In genomic region chr11:65899356-65900124, GRCh38 we compare ENCODE assay signal across 1 cellular context.
TF ChIP-seq lines count a peak whose summit lies in the region.

No MANE protein-coding gene starts in this region.

TF ChIP-seq in HepG2, 621 proteins besides CTCF, POLR2A, EP300 and RAD21 (continued from another document and continues in another):
- TF ChIP-seq, protein P1, sequence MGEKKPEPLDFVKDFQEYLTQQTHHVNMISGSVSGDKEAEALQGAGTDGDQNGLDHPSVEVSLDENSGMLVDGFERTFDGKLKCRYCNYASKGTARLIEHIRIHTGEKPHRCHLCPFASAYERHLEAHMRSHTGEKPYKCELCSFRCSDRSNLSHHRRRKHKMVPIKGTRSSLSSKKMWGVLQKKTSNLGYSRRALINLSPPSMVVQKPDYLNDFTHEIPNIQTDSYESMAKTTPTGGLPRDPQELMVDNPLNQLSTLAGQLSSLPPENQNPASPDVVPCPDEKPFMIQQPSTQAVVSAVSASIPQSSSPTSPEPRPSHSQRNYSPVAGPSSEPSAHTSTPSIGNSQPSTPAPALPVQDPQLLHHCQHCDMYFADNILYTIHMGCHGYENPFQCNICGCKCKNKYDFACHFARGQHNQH (CRISPR knock-in tag; IDR thresholded peaks at IDR 0.05) = peak; percentile 59; the same call in 1 of the 2 replicates
- TF ChIP-seq ATAD3A (CRISPR knock-in tag; IDR thresholded peaks at IDR 0.05) = no peak
- TF ChIP-seq ZBTB7B (CRISPR knock-in tag; IDR thresholded peaks at IDR 0.05) = peak; percentile 97
- TF ChIP-seq TGIF2 (CRISPR knock-in tag; IDR thresholded peaks at IDR 0.05) = no peak; the same call in 1 of the 2 replicates
- peak; percentile 54; the same call in 1 of the 2 replicates for TF ChIP-seq LBX2 (CRISPR knock-in tag; IDR thresholded peaks at IDR 0.05; ENCODE audit: borderline replicate concordance)
- TF ChIP-seq NFIB (CRISPR knock-in tag; IDR thresholded peaks at IDR 0.05; ENCODE audit: borderline replicate concordance) = no peak
- peak; percentile 39; the same call in 1 of the 2 replicates for TF ChIP-seq ZMYM4 (CRISPR knock-in tag; IDR thresholded peaks at IDR 0.05)
- TF ChIP-seq ARHGAP35 (CRISPR knock-in tag; IDR thresholded peaks at IDR 0.05; ENCODE audit: borderline replicate concordance) = peak; percentile 93; the same call in 1 of the 2 replicates
- peak; percentile 88 for TF ChIP-seq BHLHE40 (IDR thresholded peaks at IDR 0.05; ENCODE audit: low read length)
- TF ChIP-seq FOXC1 (CRISPR knock-in tag; IDR thresholded peaks at IDR 0.05; ENCODE audit: borderline replicate concordance) = peak; percentile 45; the same call in 1 of the 2 replicates
- 0 out of 2 replicates have a peak, but pooled peaks have one; percentile 16 for TF ChIP-seq CHD2 (IDR thresholded peaks at IDR 0.05; ENCODE audit: low read depth, low read length)
- TF ChIP-seq, protein P2, sequence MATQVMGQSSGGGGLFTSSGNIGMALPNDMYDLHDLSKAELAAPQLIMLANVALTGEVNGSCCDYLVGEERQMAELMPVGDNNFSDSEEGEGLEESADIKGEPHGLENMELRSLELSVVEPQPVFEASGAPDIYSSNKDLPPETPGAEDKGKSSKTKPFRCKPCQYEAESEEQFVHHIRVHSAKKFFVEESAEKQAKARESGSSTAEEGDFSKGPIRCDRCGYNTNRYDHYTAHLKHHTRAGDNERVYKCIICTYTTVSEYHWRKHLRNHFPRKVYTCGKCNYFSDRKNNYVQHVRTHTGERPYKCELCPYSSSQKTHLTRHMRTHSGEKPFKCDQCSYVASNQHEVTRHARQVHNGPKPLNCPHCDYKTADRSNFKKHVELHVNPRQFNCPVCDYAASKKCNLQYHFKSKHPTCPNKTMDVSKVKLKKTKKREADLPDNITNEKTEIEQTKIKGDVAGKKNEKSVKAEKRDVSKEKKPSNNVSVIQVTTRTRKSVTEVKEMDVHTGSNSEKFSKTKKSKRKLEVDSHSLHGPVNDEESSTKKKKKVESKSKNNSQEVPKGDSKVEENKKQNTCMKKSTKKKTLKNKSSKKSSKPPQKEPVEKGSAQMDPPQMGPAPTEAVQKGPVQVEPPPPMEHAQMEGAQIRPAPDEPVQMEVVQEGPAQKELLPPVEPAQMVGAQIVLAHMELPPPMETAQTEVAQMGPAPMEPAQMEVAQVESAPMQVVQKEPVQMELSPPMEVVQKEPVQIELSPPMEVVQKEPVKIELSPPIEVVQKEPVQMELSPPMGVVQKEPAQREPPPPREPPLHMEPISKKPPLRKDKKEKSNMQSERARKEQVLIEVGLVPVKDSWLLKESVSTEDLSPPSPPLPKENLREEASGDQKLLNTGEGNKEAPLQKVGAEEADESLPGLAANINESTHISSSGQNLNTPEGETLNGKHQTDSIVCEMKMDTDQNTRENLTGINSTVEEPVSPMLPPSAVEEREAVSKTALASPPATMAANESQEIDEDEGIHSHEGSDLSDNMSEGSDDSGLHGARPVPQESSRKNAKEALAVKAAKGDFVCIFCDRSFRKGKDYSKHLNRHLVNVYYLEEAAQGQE (IDR thresholded peaks at IDR 0.05; ENCODE audit: borderline replicate concordance in 1 of 2, low read depth in 1 of 2, low read length in 2 of 2) = no peak
- no peak for TF ChIP-seq ZNF230 (CRISPR knock-in tag; IDR thresholded peaks at IDR 0.05)
- TF ChIP-seq ZNF232 (CRISPR knock-in tag; IDR thresholded peaks at IDR 0.05; ENCODE audit: borderline replicate concordance) = peak; percentile 53; the same call in 1 of the 2 replicates
- peak; percentile 75; the same call in 1 of the 2 replicates for TF ChIP-seq AHDC1 (CRISPR knock-in tag; IDR thresholded peaks at IDR 0.05; ENCODE audit: borderline replicate concordance)
- TF ChIP-seq HMGA1 (CRISPR knock-in tag; conservative IDR thresholded peaks at IDR 0.05) = no peak
- TF ChIP-seq IRF9 (CRISPR knock-in tag; IDR thresholded peaks at IDR 0.05; ENCODE audit: borderline replicate concordance) = peak; percentile 51; the same call in 1 of the 2 replicates
- no peak for TF ChIP-seq HNRNPLL (IDR thresholded peaks at IDR 0.05; ENCODE audit: low read depth, low read length, poor library complexity, severe bottlenecking)
- no peak for TF ChIP-seq EZH2 (conservative IDR thresholded peaks at IDR 0.05; ENCODE audit: low read depth, low read length)
- TF ChIP-seq, protein P3, sequence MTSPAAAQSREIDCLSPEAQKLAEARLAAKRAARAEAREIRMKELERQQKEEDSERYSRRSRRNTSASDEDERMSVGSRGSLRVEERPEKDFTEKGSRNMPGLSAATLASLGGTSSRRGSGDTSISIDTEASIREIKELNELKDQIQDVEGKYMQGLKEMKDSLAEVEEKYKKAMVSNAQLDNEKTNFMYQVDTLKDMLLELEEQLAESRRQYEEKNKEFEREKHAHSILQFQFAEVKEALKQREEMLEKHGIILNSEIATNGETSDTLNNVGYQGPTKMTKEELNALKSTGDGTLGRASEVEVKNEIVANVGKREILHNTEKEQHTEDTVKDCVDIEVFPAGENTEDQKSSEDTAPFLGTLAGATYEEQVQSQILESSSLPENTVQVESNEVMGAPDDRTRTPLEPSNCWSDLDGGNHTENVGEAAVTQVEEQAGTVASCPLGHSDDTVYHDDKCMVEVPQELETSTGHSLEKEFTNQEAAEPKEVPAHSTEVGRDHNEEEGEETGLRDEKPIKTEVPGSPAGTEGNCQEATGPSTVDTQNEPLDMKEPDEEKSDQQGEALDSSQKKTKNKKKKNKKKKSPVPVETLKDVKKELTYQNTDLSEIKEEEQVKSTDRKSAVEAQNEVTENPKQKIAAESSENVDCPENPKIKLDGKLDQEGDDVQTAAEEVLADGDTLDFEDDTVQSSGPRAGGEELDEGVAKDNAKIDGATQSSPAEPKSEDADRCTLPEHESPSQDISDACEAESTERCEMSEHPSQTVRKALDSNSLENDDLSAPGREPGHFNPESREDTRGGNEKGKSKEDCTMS (CRISPR knock-in tag; conservative IDR thresholded peaks at IDR 0.05) = no peak
- TF ChIP-seq ZNF160 (CRISPR knock-in tag; IDR thresholded peaks at IDR 0.05) = no peak
- TF ChIP-seq TAF15 (IDR thresholded peaks at IDR 0.05; ENCODE audit: low read depth, low read length, poor library complexity, severe bottlenecking) = no peak
- peak; percentile 73 for TF ChIP-seq ATF7-NPFF (CRISPR knock-in tag; IDR thresholded peaks at IDR 0.05; ENCODE audit: low read depth)
- peak; percentile 74 for TF ChIP-seq TMF1 (CRISPR knock-in tag; IDR thresholded peaks at IDR 0.05; ENCODE audit: low read depth)
- TF ChIP-seq KMT2B (CRISPR knock-in tag; IDR thresholded peaks at IDR 0.05) = 0 out of 2 replicates have a peak, but pooled peaks have one; percentile 39
- TF ChIP-seq ZNF615 (CRISPR knock-in tag; IDR thresholded peaks at IDR 0.05; ENCODE audit: borderline replicate concordance) = no peak
- TF ChIP-seq, protein P4, sequence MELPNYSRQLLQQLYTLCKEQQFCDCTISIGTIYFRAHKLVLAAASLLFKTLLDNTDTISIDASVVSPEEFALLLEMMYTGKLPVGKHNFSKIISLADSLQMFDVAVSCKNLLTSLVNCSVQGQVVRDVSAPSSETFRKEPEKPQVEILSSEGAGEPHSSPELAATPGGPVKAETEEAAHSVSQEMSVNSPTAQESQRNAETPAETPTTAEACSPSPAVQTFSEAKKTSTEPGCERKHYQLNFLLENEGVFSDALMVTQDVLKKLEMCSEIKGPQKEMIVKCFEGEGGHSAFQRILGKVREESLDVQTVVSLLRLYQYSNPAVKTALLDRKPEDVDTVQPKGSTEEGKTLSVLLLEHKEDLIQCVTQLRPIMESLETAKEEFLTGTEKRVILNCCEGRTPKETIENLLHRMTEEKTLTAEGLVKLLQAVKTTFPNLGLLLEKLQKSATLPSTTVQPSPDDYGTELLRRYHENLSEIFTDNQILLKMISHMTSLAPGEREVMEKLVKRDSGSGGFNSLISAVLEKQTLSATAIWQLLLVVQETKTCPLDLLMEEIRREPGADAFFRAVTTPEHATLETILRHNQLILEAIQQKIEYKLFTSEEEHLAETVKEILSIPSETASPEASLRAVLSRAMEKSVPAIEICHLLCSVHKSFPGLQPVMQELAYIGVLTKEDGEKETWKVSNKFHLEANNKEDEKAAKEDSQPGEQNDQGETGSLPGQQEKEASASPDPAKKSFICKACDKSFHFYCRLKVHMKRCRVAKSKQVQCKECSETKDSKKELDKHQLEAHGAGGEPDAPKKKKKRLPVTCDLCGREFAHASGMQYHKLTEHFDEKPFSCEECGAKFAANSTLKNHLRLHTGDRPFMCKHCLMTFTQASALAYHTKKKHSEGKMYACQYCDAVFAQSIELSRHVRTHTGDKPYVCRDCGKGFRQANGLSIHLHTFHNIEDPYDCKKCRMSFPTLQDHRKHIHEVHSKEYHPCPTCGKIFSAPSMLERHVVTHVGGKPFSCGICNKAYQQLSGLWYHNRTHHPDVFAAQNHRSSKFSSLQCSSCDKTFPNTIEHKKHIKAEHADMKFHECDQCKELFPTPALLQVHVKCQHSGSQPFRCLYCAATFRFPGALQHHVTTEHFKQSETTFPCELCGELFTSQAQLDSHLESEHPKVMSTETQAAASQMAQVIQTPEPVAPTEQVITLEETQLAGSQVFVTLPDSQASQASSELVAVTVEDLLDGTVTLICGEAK (IDR thresholded peaks at IDR 0.05) = no peak
- TF ChIP-seq, protein P4 (CRISPR knock-in tag; IDR thresholded peaks at IDR 0.05) = peak; percentile 76
- TF ChIP-seq ZNF724P (CRISPR knock-in tag; IDR thresholded peaks at IDR 0.05; ENCODE audit: borderline replicate concordance) = 0 out of 2 replicates have a peak, but pooled peaks have one; percentile 43
- no peak; the same call in 1 of the 2 replicates for TF ChIP-seq GFI1 (CRISPR knock-in tag; IDR thresholded peaks at IDR 0.05; ENCODE audit: borderline replicate concordance)
- TF ChIP-seq ZNF879 (CRISPR knock-in tag; IDR thresholded peaks at IDR 0.05) = peak; percentile 70; the same call in 1 of the 2 replicates
